Comparison of ENCODE assay signal across 25 cellular contexts in genomic region chr9:108536836-108537601, GRCh38.
"Had no signal": no experiment of that assay in that cellular context is flagged by ENCODE, and none has a peak within 500 bp of the region (broad histone marks: within the 10 kb centered on the region; RNA-seq: fewer than 3 reads in every experiment).

No MANE protein-coding gene starts in this region.

- H3K4me3 ChIP-seq: esophagus squamous epithelium, left lung, lung, neural progenitor cell, smooth muscle cell, stomach, suprapubic skin, tibial nerve had no signal

- FAIRE-seq: colon, endothelial cell of umbilical vein had no signal

- H3K4me3 Mint-ChIP-seq: activated CD4-positive, alpha-beta memory T cell treated with anti-CD3 and anti-CD28 coated beads, Interleukin-2, amount 10 ng/mL, durations not matched to agents 7 days and 5 days; activated CD4-positive, alpha-beta T cell treated with anti-CD3 and anti-CD28 coated beads, Interleukin-2, amount 10 ng/mL, durations not matched to agents 24 days and 14 days; activated naive CD8-positive, alpha-beta T cell treated with anti-CD3 and anti-CD28 coated beads, Interleukin-2, amount 50 U/mL, for 24 hours; central memory CD8-positive, alpha-beta T cell; naive thymus-derived CD8-positive, alpha-beta T cell; neural progenitor cell; stimulated activated memory B cell treated with anti-CD40 and anti-IgM and Interleukin-4, amounts not matched to agents 10 μg/mL and 1 μg/mL and 100 μg/mL, for 72 hours; T-helper 17 cell had no signal

- H3K27ac Mint-ChIP-seq: activated CD4-positive, alpha-beta memory T cell treated with anti-CD3 and anti-CD28 coated beads, Interleukin-2, amount 10 ng/mL, durations not matched to agents 7 days and 5 days; activated CD4-positive, alpha-beta T cell treated with anti-CD3 and anti-CD28 coated beads, Interleukin-2, amount 10 ng/mL, durations not matched to agents 24 days and 14 days; activated naive CD8-positive, alpha-beta T cell treated with anti-CD3 and anti-CD28 coated beads, Interleukin-2, amount 50 U/mL, for 24 hours; naive thymus-derived CD8-positive, alpha-beta T cell; neural progenitor cell; stimulated activated memory B cell treated with anti-CD40 and anti-IgM and Interleukin-4, amounts not matched to agents 10 μg/mL and 1 μg/mL and 100 μg/mL, for 72 hours; T-helper 17 cell had no signal

- H3K27me3 Mint-ChIP-seq: activated CD4-positive, alpha-beta memory T cell treated with anti-CD3 and anti-CD28 coated beads, Interleukin-2, amount 10 ng/mL, durations not matched to agents 7 days and 5 days; activated CD4-positive, alpha-beta T cell treated with anti-CD3 and anti-CD28 coated beads, Interleukin-2, amount 10 ng/mL, durations not matched to agents 24 days and 14 days; activated naive CD8-positive, alpha-beta T cell treated with anti-CD3 and anti-CD28 coated beads, Interleukin-2, amount 50 U/mL, for 24 hours; central memory CD8-positive, alpha-beta T cell; stimulated activated memory B cell treated with anti-CD40 and anti-IgM and Interleukin-4, amounts not matched to agents 10 μg/mL and 1 μg/mL and 100 μg/mL, for 72 hours; T-helper 17 cell had no signal

- H3K4me1 Mint-ChIP-seq: activated CD4-positive, alpha-beta memory T cell treated with anti-CD3 and anti-CD28 coated beads, Interleukin-2, amount 10 ng/mL, durations not matched to agents 7 days and 5 days; activated CD4-positive, alpha-beta T cell treated with anti-CD3 and anti-CD28 coated beads, Interleukin-2, amount 10 ng/mL, durations not matched to agents 24 days and 14 days; activated naive CD8-positive, alpha-beta T cell treated with anti-CD3 and anti-CD28 coated beads, Interleukin-2, amount 50 U/mL, for 24 hours; central memory CD8-positive, alpha-beta T cell; naive thymus-derived CD8-positive, alpha-beta T cell; neural progenitor cell; stimulated activated memory B cell treated with anti-CD40 and anti-IgM and Interleukin-4, amounts not matched to agents 10 μg/mL and 1 μg/mL and 100 μg/mL, for 72 hours; T-helper 17 cell had no signal

- ATAC-seq: activated naive CD8-positive, alpha-beta T cell treated with anti-CD3 and anti-CD28 coated beads, Interleukin-2, amount 50 U/mL, for 24 hours; left lung; naive thymus-derived CD8-positive, alpha-beta T cell; sciatic nerve; stimulated activated memory B cell treated with anti-CD40 and anti-IgM and Interleukin-4, amounts not matched to agents 10 μg/mL and 1 μg/mL and 100 μg/mL, for 72 hours; T-helper 17 cell had no signal

- DNase-seq: activated CD4-positive, alpha-beta memory T cell treated with anti-CD3 and anti-CD28 coated beads, Interleukin-2, amount 10 ng/mL, durations not matched to agents 7 days and 5 days; activated CD4-positive, alpha-beta T cell treated with anti-CD3 and anti-CD28 coated beads, Interleukin-2, amount 10 ng/mL, durations not matched to agents 24 days and 14 days; activated effector memory CD4-positive, alpha-beta T cell treated with anti-CD3 and anti-CD28 coated beads, Interleukin-2, amount 50 U/mL, for 16 hours; activated naive CD4-positive, alpha-beta T cell treated with anti-CD3 and anti-CD28 coated beads, Interleukin-2, amount 50 U/mL, for 16 hours; activated naive CD8-positive, alpha-beta T cell treated with anti-CD3 and anti-CD28 coated beads, Interleukin-2, amount 50 U/mL, for 24 hours; activated T-cell treated with anti-CD3 and anti-CD28 coated beads for 4 hours; anterior cingulate cortex; brain microvascular endothelial cell; effector memory CD4-positive, alpha-beta T cell; esophagus squamous epithelium; left lung; naive thymus-derived CD8-positive, alpha-beta T cell; stimulated activated CD4-positive, alpha-beta T cell treated with anti-CD3 and anti-CD28 coated beads, Interleukin-15, amount 100 ng/mL, for 24 hours; stomach; T-helper 17 cell had no signal

- H3K9me3 Mint-ChIP-seq: activated CD4-positive, alpha-beta memory T cell treated with anti-CD3 and anti-CD28 coated beads, Interleukin-2, amount 10 ng/mL, durations not matched to agents 7 days and 5 days; activated CD4-positive, alpha-beta T cell treated with anti-CD3 and anti-CD28 coated beads, Interleukin-2, amount 10 ng/mL, durations not matched to agents 24 days and 14 days; activated naive CD8-positive, alpha-beta T cell treated with anti-CD3 and anti-CD28 coated beads, Interleukin-2, amount 50 U/mL, for 24 hours; stimulated activated memory B cell treated with anti-CD40 and anti-IgM and Interleukin-4, amounts not matched to agents 10 μg/mL and 1 μg/mL and 100 μg/mL, for 72 hours had no signal

- H3K36me3 Mint-ChIP-seq: neural progenitor cell; stimulated activated memory B cell treated with anti-CD40 and anti-IgM and Interleukin-4, amounts not matched to agents 10 μg/mL and 1 μg/mL and 100 μg/mL, for 72 hours had no signal
